Comparison of ENCODE assay signal across 18 cellular contexts in genomic region chr1:170247751-170248521, GRCh38.
DNase-seq lines count a peak whose midpoint lies in the region; ATAC-seq and TF ChIP-seq lines count a peak whose summit lies in the region.
"Had no signal": no experiment of that assay in that cellular context is flagged by ENCODE, and none has a peak within 500 bp of the region (broad histone marks: within the 10 kb centered on the region; RNA-seq: fewer than 3 reads in every experiment).

No MANE protein-coding gene starts in this region.

- in situ Hi-C loops in astrocyte of the cerebellum (cut with HindIII; ENCODE audit: low sequenced_read_pairs) = no loop called here

- no peaks in the 10 kb centered on the region for H3K27me3 Mint-ChIP-seq in Calu3 (ENCODE audit: unreplicated experiment)

- H3K4me1 Mint-ChIP-seq in Calu3 (ENCODE audit: low read depth, unreplicated experiment) = no peaks in the 10 kb centered on the region

- CTCF ChIA-PET in Calu3 (lab: Charles Lee) = no interaction called here

- ATAC-seq in HG03108 (IDR thresholded peaks at IDR 0.05; ENCODE audit: unreplicated experiment) (peak; percentile 54), esophagus mucosa (no peak)
- no peak for ATAC-seq in activated CD4-positive, CD25-positive, alpha-beta regulatory T cell treated with anti-CD3 and anti-CD28 coated beads, Interleukin-2, amount 50 U/mL, for 24 hours
- ATAC-seq: left lobe of liver; naive thymus-derived CD8-positive, alpha-beta T cell; right lobe of liver had no signal

- DNase-seq in GM03348 (ENCODE audit: low spot score) (peak; percentile 36), GM20000 (ENCODE audit: low spot score) (peak; percentile 33), astrocyte of the cerebellum (ENCODE audit: low read depth) (peak; percentile 37), Calu3 (no peak)
- DNase-seq in stimulated activated CD4-positive, alpha-beta T cell treated with anti-CD3 and anti-CD28 coated beads, Interleukin-4, amount 100 ng/mL, for 1 hour = no peak
- DNase-seq: activated CD4-positive, alpha-beta memory T cell treated with anti-CD3 and anti-CD28 coated beads for 36 hours; AML-193; naive thymus-derived CD8-positive, alpha-beta T cell; NCI-H146; NCI-H526 treated with DMSO at 0.1 percent for 48 hours; right lobe of liver; RPMI8226; stomach had no signal

- no peak overlapping the region for H3K27ac Mint-ChIP-seq in Calu3 (ENCODE audit: unreplicated experiment)
- H3K27ac Mint-ChIP-seq: activated CD4-positive, alpha-beta memory T cell treated with anti-CD3 and anti-CD28 coated beads for 36 hours; activated T-helper 2 cell treated with anti-CD3 and anti-CD28 coated beads, Interferon-gamma antibody, Interleukin-2, Interleukin-4, amounts not matched to agents 10 μg/mL and 5 μg/mL and 100 μg/mL, durations not matched to agents 14 hours and 24 hours and 36 hours had no signal

- no peak overlapping the region for H3K4me3 Mint-ChIP-seq in Calu3 (ENCODE audit: low read depth, unreplicated experiment)
- H3K4me3 Mint-ChIP-seq: activated CD4-positive, alpha-beta memory T cell treated with anti-CD3 and anti-CD28 coated beads for 36 hours; naive thymus-derived CD8-positive, alpha-beta T cell had no signal

- H3K9me3 Mint-ChIP-seq in Calu3 (ENCODE audit: low read depth, unreplicated experiment) = peaks cover 3% of the 10 kb centered on the region
- H3K9me3 Mint-ChIP-seq: activated CD4-positive, alpha-beta memory T cell treated with anti-CD3 and anti-CD28 coated beads for 36 hours; activated T-helper 2 cell treated with anti-CD3 and anti-CD28 coated beads, Interferon-gamma antibody, Interleukin-2, Interleukin-4, amounts not matched to agents 10 μg/mL and 5 μg/mL and 100 μg/mL, durations not matched to agents 14 hours and 24 hours and 36 hours had no signal

- H3K4me3 ChIP-seq in astrocyte of the cerebellum (ENCODE audit: low read depth, low read length) = no peak overlapping the region
- H3K4me3 ChIP-seq: right lobe of liver, stomach had no signal

- TF ChIP-seq CTCF in GM20000 (IDR thresholded peaks at IDR 0.05; ENCODE audit: extremely low read depth, missing control alignments) (no peak), astrocyte of the cerebellum (IDR thresholded peaks at IDR 0.05; ENCODE audit: low read depth, low read length, missing control alignments) (no peak), Calu3 (IDR thresholded peaks at IDR 0.05; ENCODE audit: unreplicated experiment) (no peak)

- intact Hi-C loops in Calu3 (cut with micrococcal nuclease; ENCODE audit: unreplicated experiment) = no loop called here

- no TSS peak for BruUV-seq in Calu3 (replicated peaks; lab: Mats Ljungman, UMichigan)

- no peaks in the 10 kb centered on the region for H3K36me3 Mint-ChIP-seq in Calu3 (ENCODE audit: insufficient read depth, unreplicated experiment)
- H3K36me3 Mint-ChIP-seq: activated CD4-positive, alpha-beta memory T cell treated with anti-CD3 and anti-CD28 coated beads for 36 hours; naive thymus-derived CD8-positive, alpha-beta T cell had no signal

Comparison
In these comparisons a context has a peak if more than half of its experiments do, and no peak if none do; other contexts are left out.
1. DNase-seq: peak in GM03348 (single experiment), GM20000 (single experiment) and astrocyte of the cerebellum (single experiment); none in stimulated activated CD4-positive, alpha-beta T cell treated with anti-CD3 and anti-CD28 coated beads, Interleukin-4, amount 100 ng/mL, for 1 hour (single experiment) and Calu3 (single experiment).